Comparison of ENCODE assay signal across 2 cellular contexts in genomic region chr13:95300625-95301134, GRCh38.
TF ChIP-seq lines count a peak whose summit lies in the region.

No MANE protein-coding gene starts in this region.

TF ChIP-seq in IMR-90, 13 proteins besides CTCF, POLR2A, EP300 and RAD21:
- peak; percentile 82 for TF ChIP-seq MXI1 (IDR thresholded peaks at IDR 0.05; ENCODE audit: borderline replicate concordance, low read depth, low read length)
- no peak for TF ChIP-seq MAFK (IDR thresholded peaks at IDR 0.05; ENCODE audit: low read depth, low read length)

TF ChIP-seq in GM12878, 131 proteins besides CTCF, POLR2A, EP300 and RAD21:
- TF ChIP-seq IKZF2 (IDR thresholded peaks at IDR 0.05) (peak in 1 of 2 experiments; percentile 43; a peak in 1 of 4 replicates), SUZ12 (IDR thresholded peaks at IDR 0.05; ENCODE audit: unreplicated experiment) (no peak), EED (IDR thresholded peaks at IDR 0.05; ENCODE audit: low read depth) (0 out of 2 replicates have a peak, but pooled peaks have one; percentile 14), BACH1 (IDR thresholded peaks at IDR 0.05; ENCODE audit: borderline replicate concordance) (peak; percentile 25; the same call in 1 of the 2 replicates), CBX3 (IDR thresholded peaks at IDR 0.05; ENCODE audit: borderline replicate concordance, low read depth) (no peak), MYC (IDR thresholded peaks at IDR 0.05; ENCODE audit: insufficient read depth, insufficient read length, insufficient replicate concordance, low read length, severe bottlenecking) (peak; percentile 84), MXI1 (IDR thresholded peaks at IDR 0.05; ENCODE audit: low read depth, low read length) (peak; percentile 37; the same call in 1 of the 2 replicates), USF1 (IDR thresholded peaks at IDR 0.05; ENCODE audit: borderline replicate concordance, extremely low read length, insufficient read depth, low read depth, low read length) (no peak), EGR1 (IDR thresholded peaks at IDR 0.05; ENCODE audit: borderline replicate concordance in 1 of 2, low read depth in 2 of 2, low read length in 2 of 2) (peak in 1 of 2 experiments; percentile 63; a peak in 1 of 3 replicates), SP1 (IDR thresholded peaks at IDR 0.05; ENCODE audit: low read depth, low read length) (no peak), HCFC1 (IDR thresholded peaks at IDR 0.05; ENCODE audit: low read length) (no peak), YBX1 (IDR thresholded peaks at IDR 0.05) (no peak), HSF1 (IDR thresholded peaks at IDR 0.05; ENCODE audit: low read depth, low read length) (no peak)
